ENCODE assay signal across 11 cellular contexts in the genomic region with DNA sequence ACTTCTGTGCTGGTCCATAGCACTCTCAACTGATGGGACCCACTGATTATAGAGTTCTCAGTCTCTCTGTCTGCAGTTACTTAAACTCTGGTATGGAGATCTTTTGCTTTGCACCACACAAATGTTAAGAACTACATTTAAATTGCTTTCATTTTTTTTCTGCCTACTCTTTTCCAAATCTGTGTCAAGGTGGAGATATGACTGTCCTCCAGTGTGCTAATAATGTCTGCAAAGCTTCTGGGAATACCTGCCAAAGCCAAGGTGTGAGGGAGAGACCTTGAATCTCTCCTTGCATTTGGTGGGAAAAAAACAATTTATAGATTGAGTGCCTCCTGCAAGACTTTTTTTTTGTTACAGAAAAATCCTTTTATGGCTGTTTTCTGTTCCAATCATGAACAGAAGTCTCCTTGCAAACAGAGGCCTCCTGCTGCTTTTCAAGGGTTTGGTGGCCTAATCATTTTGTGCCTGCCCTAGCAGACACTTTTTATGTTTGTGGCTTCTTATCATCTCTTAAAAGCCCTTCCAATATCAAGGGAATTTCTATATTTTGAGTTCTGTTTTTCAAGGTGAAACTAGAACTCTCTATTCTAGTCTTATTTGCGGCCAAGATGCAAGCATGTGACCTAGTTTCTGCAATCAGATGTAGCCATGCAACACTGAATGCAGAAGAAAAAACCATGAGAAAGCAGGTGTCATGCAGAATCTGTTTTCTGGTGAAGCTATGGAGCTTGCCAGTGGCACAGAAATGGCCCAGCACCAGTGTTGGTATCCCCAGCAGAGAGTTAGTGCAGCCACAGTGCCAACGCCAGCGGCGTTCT. TPM values are rescaled to one million over a fixed set of nuclear protein-coding genes. Genes with fewer than 3 reads are reported as not detected.
A peak's percentile ranks its signal among the peaks of the same experiment; 100 is the strongest.
DNase-seq lines count a peak whose midpoint lies in the region; ATAC-seq, FAIRE-seq and TF ChIP-seq lines count a peak whose summit lies in the region.
"Had no signal": no experiment of that assay in that cellular context is flagged by ENCODE, and none has a peak within 500 bp of the region (broad histone marks: within the 10 kb centered on the region; RNA-seq: fewer than 3 reads in every experiment).

No MANE protein-coding gene starts in this region.

- no peak for FAIRE-seq in RCC 7860 (lab: Jason Lieb, UNC)

- H3K9me3 ChIP-seq in adrenal gland (replicated peaks in 1 of 3), result no peaks in the 10 kb centered on the region
- H3K9me3 ChIP-seq: suprapubic skin had no signal

- no peak overlapping the region for H3K4me3 ChIP-seq in adrenal gland
- H3K4me3 ChIP-seq: cardiac muscle cell, suprapubic skin had no signal

- no peak for TF ChIP-seq CTCF in adrenal gland (IDR thresholded peaks at IDR 0.05)

- no peaks in the 10 kb centered on the region for H3K27me3 ChIP-seq in adrenal gland
- H3K27me3 ChIP-seq: cardiac muscle cell, suprapubic skin had no signal

- peak overlapping the region in 3 of 5 donors; percentile 21 to 48 (median 37) for H3K27ac ChIP-seq in adrenal gland
- H3K27ac ChIP-seq: cardiac muscle cell, suprapubic skin had no signal

- peaks cover 28 to 29% of the 10 kb centered on the region in 2 donors for H3K4me1 ChIP-seq in adrenal gland (replicated peaks in 1 of 2)

- WGBS in adrenal gland, 4 donors, result 72 to 81% (median 77%) methylated on average over 4 of the region's 4 CpGs

- ATAC-seq in GM18499 (IDR thresholded peaks at IDR 0.05; ENCODE audit: insufficient read depth, unreplicated experiment) (peak; percentile 83), GM21390 (IDR thresholded peaks at IDR 0.05; ENCODE audit: unreplicated experiment) (peak; percentile 88), HG03175 (IDR thresholded peaks at IDR 0.05; ENCODE audit: unreplicated experiment) (peak; percentile 87), left ventricle myocardium superior (no peak), SK-N-SH treated with all-trans-retinoic acid at 6 μM for 48 hours (no peak)

- intact Hi-C loops in adrenal gland (cut with DNase I), result no loop called here
- intact Hi-C loops in left ventricle myocardium superior (cut with micrococcal nuclease), result no loop called here

- no peaks in the 10 kb centered on the region for H3K36me3 ChIP-seq in adrenal gland (replicated peaks in 1 of 2)
- H3K36me3 ChIP-seq: cardiac muscle cell, suprapubic skin had no signal

- DNase-seq in adrenal gland (no peak), RCC 7860 (ENCODE audit: low spot score) (no peak), foreskin melanocyte (no peak), left ventricle myocardium superior (no peak)
- DNase-seq: retina had no signal

- no peak for TF ChIP-seq POLR2A in adrenal gland (IDR thresholded peaks at IDR 0.05)

TF ChIP-seq in SK-N-SH treated with all-trans-retinoic acid at 6 μM for 48 hours, 23 proteins besides CTCF, POLR2A, EP300 and RAD21:
- TF ChIP-seq, protein P1, sequence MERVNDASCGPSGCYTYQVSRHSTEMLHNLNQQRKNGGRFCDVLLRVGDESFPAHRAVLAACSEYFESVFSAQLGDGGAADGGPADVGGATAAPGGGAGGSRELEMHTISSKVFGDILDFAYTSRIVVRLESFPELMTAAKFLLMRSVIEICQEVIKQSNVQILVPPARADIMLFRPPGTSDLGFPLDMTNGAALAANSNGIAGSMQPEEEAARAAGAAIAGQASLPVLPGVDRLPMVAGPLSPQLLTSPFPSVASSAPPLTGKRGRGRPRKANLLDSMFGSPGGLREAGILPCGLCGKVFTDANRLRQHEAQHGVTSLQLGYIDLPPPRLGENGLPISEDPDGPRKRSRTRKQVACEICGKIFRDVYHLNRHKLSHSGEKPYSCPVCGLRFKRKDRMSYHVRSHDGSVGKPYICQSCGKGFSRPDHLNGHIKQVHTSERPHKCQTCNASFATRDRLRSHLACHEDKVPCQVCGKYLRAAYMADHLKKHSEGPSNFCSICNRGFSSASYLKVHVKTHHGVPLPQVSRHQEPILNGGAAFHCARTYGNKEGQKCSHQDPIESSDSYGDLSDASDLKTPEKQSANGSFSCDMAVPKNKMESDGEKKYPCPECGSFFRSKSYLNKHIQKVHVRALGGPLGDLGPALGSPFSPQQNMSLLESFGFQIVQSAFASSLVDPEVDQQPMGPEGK (CRISPR knock-in tag; IDR thresholded peaks at IDR 0.05; ENCODE audit: borderline replicate concordance), result no peak
- TF ChIP-seq ESRRG (CRISPR knock-in tag; IDR thresholded peaks at IDR 0.05) (no peak), ISL1 (CRISPR knock-in tag; IDR thresholded peaks at IDR 0.05) (no peak), TCF4 (CRISPR knock-in tag; IDR thresholded peaks at IDR 0.05; ENCODE audit: borderline replicate concordance) (no peak), ZC3H10 (CRISPR knock-in tag; IDR thresholded peaks at IDR 0.05) (no peak), TOX (CRISPR knock-in tag; IDR thresholded peaks at IDR 0.05; ENCODE audit: borderline replicate concordance) (no peak), OSR1 (CRISPR knock-in tag; IDR thresholded peaks at IDR 0.05) (no peak), SNAI2 (CRISPR knock-in tag; IDR thresholded peaks at IDR 0.05) (no peak), ZNF8 (CRISPR knock-in tag; IDR thresholded peaks at IDR 0.05) (no peak), ARNTL (CRISPR knock-in tag; IDR thresholded peaks at IDR 0.05; ENCODE audit: borderline replicate concordance, low read depth) (no peak), ZNF565 (CRISPR knock-in tag; conservative IDR thresholded peaks at IDR 0.05; ENCODE audit: low read depth) (no peak)
- TF ChIP-seq, protein P2, sequence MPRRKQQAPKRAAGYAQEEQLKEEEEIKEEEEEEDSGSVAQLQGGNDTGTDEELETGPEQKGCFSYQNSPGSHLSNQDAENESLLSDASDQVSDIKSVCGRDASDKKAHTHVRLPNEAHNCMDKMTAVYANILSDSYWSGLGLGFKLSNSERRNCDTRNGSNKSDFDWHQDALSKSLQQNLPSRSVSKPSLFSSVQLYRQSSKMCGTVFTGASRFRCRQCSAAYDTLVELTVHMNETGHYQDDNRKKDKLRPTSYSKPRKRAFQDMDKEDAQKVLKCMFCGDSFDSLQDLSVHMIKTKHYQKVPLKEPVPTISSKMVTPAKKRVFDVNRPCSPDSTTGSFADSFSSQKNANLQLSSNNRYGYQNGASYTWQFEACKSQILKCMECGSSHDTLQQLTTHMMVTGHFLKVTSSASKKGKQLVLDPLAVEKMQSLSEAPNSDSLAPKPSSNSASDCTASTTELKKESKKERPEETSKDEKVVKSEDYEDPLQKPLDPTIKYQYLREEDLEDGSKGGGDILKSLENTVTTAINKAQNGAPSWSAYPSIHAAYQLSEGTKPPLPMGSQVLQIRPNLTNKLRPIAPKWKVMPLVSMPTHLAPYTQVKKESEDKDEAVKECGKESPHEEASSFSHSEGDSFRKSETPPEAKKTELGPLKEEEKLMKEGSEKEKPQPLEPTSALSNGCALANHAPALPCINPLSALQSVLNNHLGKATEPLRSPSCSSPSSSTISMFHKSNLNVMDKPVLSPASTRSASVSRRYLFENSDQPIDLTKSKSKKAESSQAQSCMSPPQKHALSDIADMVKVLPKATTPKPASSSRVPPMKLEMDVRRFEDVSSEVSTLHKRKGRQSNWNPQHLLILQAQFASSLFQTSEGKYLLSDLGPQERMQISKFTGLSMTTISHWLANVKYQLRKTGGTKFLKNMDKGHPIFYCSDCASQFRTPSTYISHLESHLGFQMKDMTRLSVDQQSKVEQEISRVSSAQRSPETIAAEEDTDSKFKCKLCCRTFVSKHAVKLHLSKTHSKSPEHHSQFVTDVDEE (CRISPR knock-in tag; IDR thresholded peaks at IDR 0.05), result no peak
- TF ChIP-seq, protein P3, sequence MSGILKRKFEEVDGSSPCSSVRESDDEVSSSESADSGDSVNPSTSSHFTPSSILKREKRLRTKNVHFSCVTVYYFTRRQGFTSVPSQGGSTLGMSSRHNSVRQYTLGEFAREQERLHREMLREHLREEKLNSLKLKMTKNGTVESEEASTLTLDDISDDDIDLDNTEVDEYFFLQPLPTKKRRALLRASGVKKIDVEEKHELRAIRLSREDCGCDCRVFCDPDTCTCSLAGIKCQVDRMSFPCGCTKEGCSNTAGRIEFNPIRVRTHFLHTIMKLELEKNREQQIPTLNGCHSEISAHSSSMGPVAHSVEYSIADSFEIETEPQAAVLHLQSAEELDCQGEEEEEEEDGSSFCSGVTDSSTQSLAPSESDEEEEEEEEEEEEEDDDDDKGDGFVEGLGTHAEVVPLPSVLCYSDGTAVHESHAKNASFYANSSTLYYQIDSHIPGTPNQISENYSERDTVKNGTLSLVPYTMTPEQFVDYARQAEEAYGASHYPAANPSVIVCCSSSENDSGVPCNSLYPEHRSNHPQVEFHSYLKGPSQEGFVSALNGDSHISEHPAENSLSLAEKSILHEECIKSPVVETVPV (CRISPR knock-in tag; IDR thresholded peaks at IDR 0.05), result no peak
TF ChIP-seq in SK-N-SH treated with all-trans-retinoic acid at 6 μM for 48 hours: peak in this region for 0.

RNA-seq across cellular contexts. Expression of a gene that starts 23.2 kb away (rescaled TPM):
- total RNA-seq in adrenal gland, result 10 to 100 TPM; 23.9 to 70.2 (median 55.5) TPM
- 10 to 100 TPM; 22.8 to 60.0 (median 31.1) TPM for polyA plus RNA-seq in adrenal gland
- 30.7 TPM for total RNA-seq in left ventricle myocardium superior

Comparison
In these comparisons a context has a peak if more than half of its experiments do, and no peak if none do; other contexts are left out.
1. ATAC-seq: peak in GM18499 (single experiment), GM21390 (single experiment) and HG03175 (single experiment); none in left ventricle myocardium superior (single experiment) and SK-N-SH treated with all-trans-retinoic acid at 6 μM for 48 hours (single experiment).